Comparison of ENCODE assay signal across 8 cellular contexts in genomic region chr17:57672205-57672632, GRCh38.
DNase-seq lines count a peak whose midpoint lies in the region; TF ChIP-seq lines count a peak whose summit lies in the region.

No MANE protein-coding gene starts in this region.

- H3K9me3 Mint-ChIP-seq in HFFc6 (no peaks in the 10 kb centered on the region), glutamatergic neuron (ENCODE audit: unreplicated experiment) (peaks cover 6% of the 10 kb centered on the region)
- H3K9me3 Mint-ChIP-seq in activated CD4-positive, alpha-beta memory T cell treated with anti-CD3 and anti-CD28 coated beads, Interleukin-2, amount 10 ng/mL, durations not matched to agents 7 days and 5 days = no peaks in the 10 kb centered on the region

- H3K27me3 Mint-ChIP-seq in HFFc6 (ENCODE audit: insufficient read depth) = peaks cover 2% of the 10 kb centered on the region
- no peaks in the 10 kb centered on the region for H3K27me3 Mint-ChIP-seq in activated CD4-positive, alpha-beta memory T cell treated with anti-CD3 and anti-CD28 coated beads, Interleukin-2, amount 10 ng/mL, durations not matched to agents 7 days and 5 days
- peaks cover 5% of the 10 kb centered on the region for H3K27me3 Mint-ChIP-seq in glutamatergic neuron (ENCODE audit: unreplicated experiment)

- TF ChIP-seq CTCF in 22Rv1 (IDR thresholded peaks at IDR 0.05) (peak; percentile 70), HFFc6 (IDR thresholded peaks at IDR 0.05) (peak; percentile 75), glutamatergic neuron (IDR thresholded peaks at IDR 0.05; ENCODE audit: partially characterized antibody, unreplicated experiment) (peak; percentile 46)

- H3K27ac ChIP-seq in 22Rv1 = no peak overlapping the region

- H3K36me3 Mint-ChIP-seq in HFFc6 (ENCODE audit: low read depth) = no peaks in the 10 kb centered on the region
- H3K36me3 Mint-ChIP-seq in activated CD4-positive, alpha-beta memory T cell treated with anti-CD3 and anti-CD28 coated beads, Interleukin-2, amount 10 ng/mL, durations not matched to agents 7 days and 5 days (ENCODE audit: low read depth) = peaks cover 9% of the 10 kb centered on the region
- H3K36me3 Mint-ChIP-seq in glutamatergic neuron (ENCODE audit: unreplicated experiment) = no peaks in the 10 kb centered on the region

- POLR2A ChIA-PET in activated CD4-positive, alpha-beta memory T cell treated with anti-CD3 and anti-CD28 coated beads, Interleukin-2, amount 10 ng/mL, durations not matched to agents 7 days and 5 days (lab: Charles Lee) = interaction anchor here (0.7 to 1.3 kb wide), 2 partner anchors 74 to 429 kb away, joined by 3 to 9 read pairs; no protein-coding TSS in a partner anchor

- H3K4me1 Mint-ChIP-seq in HFFc6 (ENCODE audit: low read depth) (peaks cover 31% of the 10 kb centered on the region), glutamatergic neuron (ENCODE audit: low read depth, unreplicated experiment) (peaks cover 45% of the 10 kb centered on the region)
- H3K4me1 Mint-ChIP-seq in activated CD4-positive, alpha-beta memory T cell treated with anti-CD3 and anti-CD28 coated beads, Interleukin-2, amount 10 ng/mL, durations not matched to agents 7 days and 5 days = peaks cover 31% of the 10 kb centered on the region

- CTCF ChIA-PET in activated CD4-positive, alpha-beta memory T cell treated with anti-CD3 and anti-CD28 coated beads, Interleukin-2, amount 10 ng/mL, durations not matched to agents 7 days and 5 days (lab: Charles Lee) = interaction anchor here (0.6 to 3.8 kb wide), 47 partner anchors 9 to 543 kb away, joined by 3 to 122 read pairs (median 5); no protein-coding TSS in a partner anchor

- H3K4me3 Mint-ChIP-seq in HFFc6 (peak overlapping the region; percentile 73; the same call in 1 of the 2 replicates), glutamatergic neuron (ENCODE audit: unreplicated experiment) (no peak overlapping the region)
- H3K4me3 Mint-ChIP-seq in activated CD4-positive, alpha-beta memory T cell treated with anti-CD3 and anti-CD28 coated beads, Interleukin-2, amount 10 ng/mL, durations not matched to agents 7 days and 5 days = no peak overlapping the region

- TF ChIP-seq POLR2A in erythroblast (IDR thresholded peaks at IDR 0.05; ENCODE audit: low read length) = no peak

- DNase-seq in HFFc6 (peak; percentile 46), glutamatergic neuron (no peak), putamen (ENCODE audit: low spot score) (no peak), NCI-H1436 treated with DMSO at 0.1 percent for 48 hours (lab: John Stamatoyannopoulos, UW) (no peak), NCI-H748 treated with DMSO at 0.1 percent for 48 hours (lab: John Stamatoyannopoulos, UW) (no peak), erythroblast (lab: John Stamatoyannopoulos, UW) (no peak)
- peak; percentile 39 for DNase-seq in activated CD4-positive, alpha-beta memory T cell treated with anti-CD3 and anti-CD28 coated beads, Interleukin-2, amount 10 ng/mL, durations not matched to agents 7 days and 5 days

- peak overlapping the region; percentile 25; the same call in 1 of the 2 replicates for H3K27ac Mint-ChIP-seq in HFFc6
- peak overlapping the region; percentile 82 for H3K27ac Mint-ChIP-seq in activated CD4-positive, alpha-beta memory T cell treated with anti-CD3 and anti-CD28 coated beads, Interleukin-2, amount 10 ng/mL, durations not matched to agents 7 days and 5 days
- H3K27ac Mint-ChIP-seq in glutamatergic neuron (ENCODE audit: unreplicated experiment) = peak overlapping the region; percentile 22

Comparison
In these comparisons a context has a peak if more than half of its experiments do, and no peak if none do; other contexts are left out.
1. DNase-seq: peak in HFFc6 (single experiment) and activated CD4-positive, alpha-beta memory T cell treated with anti-CD3 and anti-CD28 coated beads, Interleukin-2, amount 10 ng/mL, durations not matched to agents 7 days and 5 days (single experiment); none in glutamatergic neuron (single experiment), putamen (single experiment), NCI-H1436 treated with DMSO at 0.1 percent for 48 hours (single experiment), NCI-H748 treated with DMSO at 0.1 percent for 48 hours (single experiment) and erythroblast (0 of 2).
2. H3K27ac Mint-ChIP-seq: peak in every context shown above with its lines; median percentile 82 in activated CD4-positive, alpha-beta memory T cell treated with anti-CD3 and anti-CD28 coated beads, Interleukin-2, amount 10 ng/mL, durations not matched to agents 7 days and 5 days; 25 in HFFc6; 22 in glutamatergic neuron.
3. Peak in every context shown above with its lines, with median percentiles within 50 percentile points of each other: CTCF ChIP-seq.